In genomic region chr1:209406111-209406654, GRCh38 we compare ENCODE assay signal across 28 cellular contexts.
DNase-seq lines count a peak whose midpoint lies in the region; ATAC-seq and TF ChIP-seq lines count a peak whose summit lies in the region.
"Had no signal": no experiment of that assay in that cellular context is flagged by ENCODE, and none has a peak within 500 bp of the region (broad histone marks: within the 10 kb centered on the region; RNA-seq: fewer than 3 reads in every experiment).

No MANE protein-coding gene starts in this region.

- H2AFZ ChIP-seq in mammary epithelial cell (ENCODE audit: low read depth, low read length), result no peak overlapping the region
- no peak overlapping the region for H2AFZ ChIP-seq in mesenchymal stem cell (ENCODE audit: low read depth, low read length)

- H3K79me1 ChIP-seq in mesenchymal stem cell (replicated peaks; ENCODE audit: low read length, poor library complexity, severe bottlenecking), result no peaks in the 10 kb centered on the region

- H2BK12ac ChIP-seq in mesenchymal stem cell (ENCODE audit: low read length in 2 of 2), result no peak overlapping the region

- no peak for TF ChIP-seq CTCF in mammary epithelial cell (conservative IDR thresholded peaks at IDR 0.05 in 1 of 2, IDR thresholded peaks at IDR 0.05 in 1 of 2; ENCODE audit: extremely low read depth in 1 of 2, insufficient read depth in 1 of 2, low read depth in 1 of 2, low read length in 2 of 2)

- H3K27ac ChIP-seq in HUES64 (ENCODE audit: low read depth, low read length), result peak overlapping the region; percentile 89
- H3K27ac ChIP-seq in mammary epithelial cell (ENCODE audit: insufficient read depth, low read depth, low read length), result peak overlapping the region; percentile 98
- H3K27ac ChIP-seq in mesenchymal stem cell (ENCODE audit: low read length, poor library complexity, severe bottlenecking), result peak overlapping the region; percentile 72
- H3K27ac ChIP-seq in caudate nucleus (ENCODE audit: low read depth, low read length), result no peak overlapping the region
- H3K27ac ChIP-seq: heart left ventricle, upper lobe of right lung, WERI-Rb-1 had no signal

- H3K18ac ChIP-seq in mesenchymal stem cell (ENCODE audit: low read depth in 1 of 2, low read length in 2 of 2), result peak overlapping the region in 1 of 2 experiments; percentile 23

- no peaks in the 10 kb centered on the region for H3K36me3 ChIP-seq in HUES64 (ENCODE audit: insufficient read depth, low read length)
- no peaks in the 10 kb centered on the region for H3K36me3 ChIP-seq in mammary epithelial cell (ENCODE audit: insufficient read depth, low read length)
- H3K36me3 ChIP-seq in mesenchymal stem cell (ENCODE audit: control insufficient read depth in 1 of 2, insufficient read depth in 2 of 2, low read depth in 1 of 2, low read length in 2 of 2), result no peaks in the 10 kb centered on the region
- H3K36me3 ChIP-seq: BLaER1 treated with 17β-estradiol and CSF1 and Interleukin-3, amounts not matched to agents 10 nM and 100 nM; heart left ventricle; upper lobe of right lung; WERI-Rb-1 had no signal

- CTCF ChIA-PET in mammary epithelial cell (lab: Charles Lee; ENCODE audit: low non-redundant PET), result no interaction called here

- H3K79me2 ChIP-seq in mammary epithelial cell (ENCODE audit: insufficient read depth, low read length), result no peaks in the 10 kb centered on the region

- H3K14ac ChIP-seq in mesenchymal stem cell (ENCODE audit: low read length in 2 of 2), result no peak overlapping the region

- H3K4ac ChIP-seq in mesenchymal stem cell (ENCODE audit: low read depth in 1 of 2, low read length in 2 of 2), result no peak overlapping the region

- no TSS peak for BruUV-seq in mammary epithelial cell (replicated peaks; lab: Mats Ljungman, UMichigan)

- H3K27me3 ChIP-seq in HUES64 (ENCODE audit: insufficient read depth, low read length) (no peaks in the 10 kb centered on the region), mammary epithelial cell (ENCODE audit: insufficient read depth, low read length) (no peaks in the 10 kb centered on the region), mesenchymal stem cell (ENCODE audit: control insufficient read depth in 1 of 2, insufficient read depth in 1 of 2, low read length in 2 of 2) (peaks cover 0 to 21% of the 10 kb centered on the region in 2 experiments)
- H3K27me3 ChIP-seq: BLaER1 treated with 17β-estradiol and CSF1 and Interleukin-3, amounts not matched to agents 10 nM and 100 nM; upper lobe of right lung had no signal

- no peak overlapping the region for H2BK120ac ChIP-seq in mesenchymal stem cell (ENCODE audit: low read depth, low read length)

- no peaks in the 10 kb centered on the region for H3K9me3 ChIP-seq in HUES64 (ENCODE audit: insufficient read depth, low read depth, low read length)
- H3K9me3 ChIP-seq in mammary epithelial cell (replicated peaks; ENCODE audit: insufficient read depth, low read length), result no peaks in the 10 kb centered on the region
- no peaks in the 10 kb centered on the region for H3K9me3 ChIP-seq in mesenchymal stem cell (ENCODE audit: control insufficient read depth, low read length)
- H3K9me3 ChIP-seq: A549; BLaER1 treated with 17β-estradiol and CSF1 and Interleukin-3, amounts not matched to agents 10 nM and 100 nM; heart left ventricle; upper lobe of right lung had no signal

- peak overlapping the region; percentile 54; the same call in 1 of the 2 replicates for H3K9ac ChIP-seq in HUES64 (ENCODE audit: low read depth, low read length)
- H3K9ac ChIP-seq in mammary epithelial cell (ENCODE audit: insufficient read depth, low read length), result peak overlapping the region; percentile 68
- no peak overlapping the region for H3K9ac ChIP-seq in mesenchymal stem cell (ENCODE audit: low read length)

- intact Hi-C loops in mammary epithelial cell (cut with micrococcal nuclease), result no loop called here

- no peak overlapping the region for H4K91ac ChIP-seq in mesenchymal stem cell (ENCODE audit: low read length)

- in situ Hi-C loops in mammary epithelial cell (cut with MboI; ENCODE audit: low sequenced_read_pairs in 2 of 2), result no loop called here

- dilution Hi-C loops in mammary epithelial cell (cut with HindIII; ENCODE audit: low sequenced_read_pairs), result no loop called here

- no peak overlapping the region for H4K8ac ChIP-seq in mesenchymal stem cell (ENCODE audit: low read length)

- no peaks in the 10 kb centered on the region for H4K20me1 ChIP-seq in mammary epithelial cell (ENCODE audit: insufficient read depth, low read length)
- H4K20me1 ChIP-seq: BLaER1 treated with 17β-estradiol and CSF1 and Interleukin-3, amounts not matched to agents 10 nM and 100 nM had no signal

- DNase-seq in Daoy (ENCODE audit: low read depth) (peak; percentile 54), mammary epithelial cell (no peak), mesenchymal stem cell (no peak), caudate nucleus (lab: John Stamatoyannopoulos, UW) (no peak), NCI-H2029 (lab: John Stamatoyannopoulos, UW) (no peak)
- no peak for DNase-seq in activated naive CD4-positive, alpha-beta T cell treated with anti-CD3 and anti-CD28 coated beads, Interleukin-2, amount 50 U/mL, for 16 hours
- DNase-seq: activated CD4-positive, alpha-beta T cell treated with anti-CD3 and anti-CD28 coated beads, Interleukin-2, amount 50 U/mL, for 48 hours; activated naive CD4-positive, alpha-beta T cell treated with Interleukin-2 at 50 U/mL for 16 hours; activated T-cell treated with anti-CD3 and anti-CD28 coated beads for 4 hours; cerebellar nuclear complex; effector memory CD4-positive, alpha-beta T cell; GDM1; heart left ventricle; KG1; naive thymus-derived CD8-positive, alpha-beta T cell; NCI-H2081 treated with DMSO at 0.1 percent for 48 hours; NCI-H510A treated with DMSO at 0.1 percent for 48 hours; posterior cingulate gyrus; Right ventricle myocardium superior; stimulated activated CD4-positive, alpha-beta T cell treated with anti-CD3 and anti-CD28 coated beads, Interleukin-2, amount 100 ng/mL, for 48 hours; stimulated activated naive CD8-positive, alpha-beta T cell treated with anti-CD3 and anti-CD28 coated beads, Interleukin-15, amount 100 ng/mL, for 72 hours; upper lobe of right lung; WERI-Rb-1 had no signal

- peak overlapping the region; percentile 95 for H2AK5ac ChIP-seq in mesenchymal stem cell (ENCODE audit: low read length, severe bottlenecking)

- no peak for ATAC-seq in GM18868 (IDR thresholded peaks at IDR 0.05; ENCODE audit: unreplicated experiment)
- ATAC-seq: heart left ventricle; naive thymus-derived CD8-positive, alpha-beta T cell; upper lobe of right lung had no signal

- no peak overlapping the region for H2BK15ac ChIP-seq in mesenchymal stem cell (ENCODE audit: low read depth, poor library complexity, severe bottlenecking)

- H3K23ac ChIP-seq in mesenchymal stem cell (ENCODE audit: low read length in 2 of 2), result no peak overlapping the region

- no peak overlapping the region for H2BK5ac ChIP-seq in mesenchymal stem cell (ENCODE audit: low read depth, low read length, poor library complexity, severe bottlenecking)

- H3K4me1 ChIP-seq in HUES64 (ENCODE audit: insufficient read depth, low read length) (peaks cover 37% of the 10 kb centered on the region), mammary epithelial cell (ENCODE audit: insufficient read depth, low read length) (peaks cover 75% of the 10 kb centered on the region), mesenchymal stem cell (ENCODE audit: control insufficient read depth, insufficient read depth, low read depth, low read length) (peaks cover 2% of the 10 kb centered on the region)
- H3K4me1 ChIP-seq: upper lobe of right lung had no signal

- H3K4me2 ChIP-seq in mammary epithelial cell (ENCODE audit: insufficient read depth, low read depth, low read length), result peak overlapping the region; percentile 74
- no peak overlapping the region for H3K4me2 ChIP-seq in mesenchymal stem cell (ENCODE audit: low read length, poor library complexity, severe bottlenecking)

- 79% methylated on average over 3 of the region's 3 CpGs for WGBS in HUES64
- WGBS in mammary epithelial cell (ENCODE audit: low coverage, missing lambda C conversion rate), result 60% methylated on average over 3 of the region's 3 CpGs
- 56% methylated on average over 3 of the region's 3 CpGs for WGBS in mesenchymal stem cell

- H3K4me3 ChIP-seq in HUES64 (ENCODE audit: low read length) (peak overlapping the region; percentile 28; the same call in 1 of the 2 replicates), mammary epithelial cell (replicated peaks in 1 of 3; ENCODE audit: insufficient read depth in 1 of 3, low read depth in 2 of 3, low read length in 3 of 3) (no peak overlapping the region), mesenchymal stem cell (ENCODE audit: insufficient read depth in 1 of 2, low read depth in 1 of 2, low read length in 2 of 2) (no peak overlapping the region)
- H3K4me3 ChIP-seq: A549; BLaER1 treated with 17β-estradiol and CSF1 and Interleukin-3, amounts not matched to agents 10 nM and 100 nM; heart left ventricle; lung; upper lobe of right lung had no signal
